9 cellular contexts compared by ENCODE assay signal in the genomic region with DNA sequence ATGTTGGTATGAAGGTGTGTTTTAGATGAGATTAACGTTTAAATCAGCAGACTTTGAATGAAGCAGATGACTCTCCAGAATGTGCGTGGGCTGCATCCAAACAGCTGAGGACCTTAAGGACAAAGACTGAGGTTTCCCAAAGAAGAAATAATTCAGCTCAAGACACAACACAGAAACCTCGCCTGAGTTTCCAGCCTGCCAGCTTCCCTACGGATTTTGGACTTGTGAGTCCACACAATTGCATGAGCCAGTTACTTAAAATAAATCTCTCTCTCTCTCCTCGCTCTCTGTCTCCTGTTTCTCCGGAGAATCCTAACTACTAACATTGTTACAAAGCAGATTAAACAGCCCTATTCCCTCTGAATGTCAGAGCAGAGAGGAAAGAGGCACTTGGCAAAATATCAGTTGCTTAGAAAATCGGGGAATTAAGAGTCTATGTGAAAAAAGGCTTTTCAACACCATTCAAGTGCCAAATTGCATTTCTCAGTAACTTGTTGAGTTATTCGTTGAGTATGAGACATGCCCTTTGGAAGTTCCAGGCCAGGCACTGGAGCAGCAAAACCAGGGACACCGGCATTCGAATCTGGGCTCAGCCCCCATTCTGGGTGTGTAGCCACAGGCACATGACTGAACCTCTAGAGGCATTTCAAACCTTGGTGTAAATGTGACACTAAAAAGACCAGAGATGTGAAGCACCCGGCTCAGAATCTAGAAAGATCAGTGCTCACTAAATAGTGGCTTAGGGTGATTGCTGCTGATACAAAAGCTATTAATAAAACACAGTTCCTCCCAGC.
DNase-seq lines count a peak whose midpoint lies in the region; ATAC-seq, FAIRE-seq and TF ChIP-seq lines count a peak whose summit lies in the region.
"Had no signal": no experiment of that assay in that cellular context is flagged by ENCODE, and none has a peak within 500 bp of the region (broad histone marks: within the 10 kb centered on the region; RNA-seq: fewer than 3 reads in every experiment).

No MANE protein-coding gene starts in this region.

- no peak for TF ChIP-seq EP300 in tibial nerve (IDR thresholded peaks at IDR 0.05)

- CTCF ChIA-PET in PC-3 (lab: Charles Lee) (interaction anchor here (0.6 to 1.2 kb wide), 2 partner anchors 141 to 271 kb away, joined by 3 to 9 read pairs; no protein-coding TSS in a partner anchor), endothelial cell of umbilical vein (lab: Charles Lee) (interaction anchor here (0.7 to 3.9 kb wide), 7 partner anchors 8 to 1788 kb away, joined by 3 to 33 read pairs (median 5); no protein-coding TSS in a partner anchor)

- H3K4me3 ChIP-seq in PC-3 (ENCODE audit: low read length) (no peak overlapping the region), endothelial cell of umbilical vein (replicated peaks in 1 of 3; ENCODE audit: insufficient read depth in 1 of 3, low read depth in 1 of 3, low read length in 3 of 3) (no peak overlapping the region), muscle layer of duodenum (ENCODE audit: low read depth in 1 of 2, low read length in 2 of 2) (peak overlapping the region in 1 of 2 donors; percentile 6), tibial nerve (peak overlapping the region in 1 of 4 donors; percentile 7)

- intact Hi-C loops in PC-3 (cut with micrococcal nuclease) (loop anchor here (5.0 kb wide), 1 partner anchor 142 kb away; no protein-coding TSS in a partner anchor), endothelial cell of umbilical vein (cut with micrococcal nuclease) (loop anchor here (1.0 to 10.0 kb wide), 2 partner anchors 10 to 1631 kb away; a partner anchor contains a TSS)

- ATAC-seq in PC-3 (no peak; the same call in 1 of the 2 replicates), HG03521 (IDR thresholded peaks at IDR 0.05; ENCODE audit: unreplicated experiment) (no peak), GM21360 (IDR thresholded peaks at IDR 0.05; ENCODE audit: unreplicated experiment) (no peak)
- ATAC-seq: activated CD8-positive, alpha-beta memory T cell treated with anti-CD3 and anti-CD28 coated beads, Interleukin-2, amount 10 ng/mL, durations not matched to agents 7 days and 5 days had no signal

- no peaks in the 10 kb centered on the region for H3K9me3 ChIP-seq in PC-3 (ENCODE audit: low read length)
- H3K9me3 ChIP-seq in endothelial cell of umbilical vein (replicated peaks; ENCODE audit: control insufficient read depth, insufficient read depth, low read length) = no peaks in the 10 kb centered on the region
- no peaks in the 10 kb centered on the region for H3K9me3 ChIP-seq in muscle layer of duodenum (ENCODE audit: control insufficient read depth in 1 of 2, low read length in 2 of 2)
- H3K9me3 ChIP-seq in tibial nerve = peaks cover 0 to 2% (median 0%) of the 10 kb centered on the region in 4 donors

- H3K36me3 ChIP-seq in PC-3 (ENCODE audit: low read depth, low read length) (no peaks in the 10 kb centered on the region), endothelial cell of umbilical vein (ENCODE audit: control insufficient read depth in 2 of 2, extremely low read depth in 1 of 2, insufficient read depth in 2 of 2, low read length in 2 of 2) (no peaks in the 10 kb centered on the region), muscle layer of duodenum (ENCODE audit: control insufficient read depth in 1 of 2, insufficient read depth in 2 of 2, low read length in 2 of 2) (peaks cover 0 to 4% of the 10 kb centered on the region in 2 donors), tibial nerve (no peaks in the 10 kb centered on the region)

- POLR2A ChIA-PET in PC-3 (lab: Charles Lee; ENCODE audit: unreplicated experiment) = no interaction called here
- POLR2A ChIA-PET in endothelial cell of umbilical vein (lab: Charles Lee) = no interaction called here

- TF ChIP-seq POLR2A in endothelial cell of umbilical vein (IDR thresholded peaks at IDR 0.05; ENCODE audit: low read depth, low read length) (no peak), tibial nerve (IDR thresholded peaks at IDR 0.05) (no peak)

- no peak for TF ChIP-seq CTCF in PC-3 (conservative IDR thresholded peaks at IDR 0.05; ENCODE audit: low read depth, low read length)
- TF ChIP-seq CTCF in endothelial cell of umbilical vein (IDR thresholded peaks at IDR 0.05; ENCODE audit: extremely low read depth in 1 of 2, insufficient read depth in 1 of 2, low read depth in 1 of 2, low read length in 2 of 2) = no peak
- no peak for TF ChIP-seq CTCF in tibial nerve (IDR thresholded peaks at IDR 0.05)

- BruUV-seq in PC-3 (replicated peaks; lab: Mats Ljungman, UMichigan) (TSS peak; percentile 87), endothelial cell of umbilical vein (replicated peaks; lab: Mats Ljungman, UMichigan) (no TSS peak)

- peak overlapping the region; percentile 66 for H2AFZ ChIP-seq in PC-3 (ENCODE audit: low read length)
- H2AFZ ChIP-seq in endothelial cell of umbilical vein (ENCODE audit: low read depth, low read length) = peak overlapping the region; percentile 63

- H3K27ac ChIP-seq in PC-3 (ENCODE audit: low read length) (peak overlapping the region; percentile 81), endothelial cell of umbilical vein (ENCODE audit: insufficient read depth, low read depth, low read length) (peak overlapping the region; percentile 56), muscle layer of duodenum (ENCODE audit: low read length) (peak overlapping the region; percentile 79), tibial nerve (peak overlapping the region; percentile 58 to 92 (median 84))

- H3K9ac ChIP-seq in PC-3 (ENCODE audit: low read length) (peak overlapping the region; percentile 61), endothelial cell of umbilical vein (replicated peaks; ENCODE audit: extremely low read depth, insufficient read depth, low read length) (peak overlapping the region; percentile 6)

- H4K20me1 ChIP-seq in PC-3 (ENCODE audit: low read length) = no peaks in the 10 kb centered on the region
- H4K20me1 ChIP-seq in endothelial cell of umbilical vein (replicated peaks; ENCODE audit: control insufficient read depth, extremely low read depth, insufficient read depth, low read length) = no peaks in the 10 kb centered on the region

- 34 to 37% methylated on average over 11 of the region's 11 CpGs for WGBS in tibial nerve, 2 donors

- H3K9me1 ChIP-seq in endothelial cell of umbilical vein (replicated peaks; ENCODE audit: control insufficient read depth, extremely low read depth, insufficient read depth, low read length) = no peaks in the 10 kb centered on the region

- DNase-seq in PC-3 (no peak), endothelial cell of umbilical vein (ENCODE audit: low read depth, low spot score) (no peak), tibial nerve (ENCODE audit: low spot score in 2 of 2) (peak; percentile 25 to 58), NCI-H1105 (lab: John Stamatoyannopoulos, UW) (no peak), RKO (ENCODE audit: low spot score) (no peak)
- DNase-seq: activated CD8-positive, alpha-beta memory T cell treated with anti-CD3 and anti-CD28 coated beads, Interleukin-2, amount 10 ng/mL, durations not matched to agents 7 days and 5 days had no signal

- no peaks in the 10 kb centered on the region for H3K27me3 ChIP-seq in PC-3 (ENCODE audit: low read length)
- no peaks in the 10 kb centered on the region for H3K27me3 ChIP-seq in endothelial cell of umbilical vein (ENCODE audit: control insufficient read depth in 2 of 2, insufficient read depth in 2 of 2, low read length in 2 of 2)
- H3K27me3 ChIP-seq in muscle layer of duodenum (ENCODE audit: low read depth, low read length) = no peaks in the 10 kb centered on the region
- no peaks in the 10 kb centered on the region for H3K27me3 ChIP-seq in tibial nerve

- dilution Hi-C loops in endothelial cell of umbilical vein (cut with MboI; ENCODE audit: extremely low pct_ligation_motif_present, low sequenced_read_pairs) = no loop called here

- no peaks in the 10 kb centered on the region for H3K79me2 ChIP-seq in PC-3 (ENCODE audit: low read length)
- H3K79me2 ChIP-seq in endothelial cell of umbilical vein (ENCODE audit: control insufficient read depth, insufficient read depth, low read length) = no peaks in the 10 kb centered on the region

- no peaks in the 10 kb centered on the region for H3F3A ChIP-seq in PC-3 (ENCODE audit: low read length, unreplicated experiment)

- H3K4me1 ChIP-seq in PC-3 (ENCODE audit: insufficient read depth, low read length) (peaks cover 16% of the 10 kb centered on the region), endothelial cell of umbilical vein (ENCODE audit: control insufficient read depth, extremely low read depth, insufficient read depth, low read length) (peaks cover 8% of the 10 kb centered on the region), muscle layer of duodenum (ENCODE audit: control insufficient read depth in 1 of 2, insufficient read depth in 2 of 2, low read length in 2 of 2) (peaks cover 6% of the 10 kb centered on the region in 2 donors), tibial nerve (peaks cover 0 to 38% (median 8%) of the 10 kb centered on the region in 4 donors)

- FAIRE-seq in endothelial cell of umbilical vein (lab: Jason Lieb, UNC) = no peak

- no peaks in the 10 kb centered on the region for H3K9me2 ChIP-seq in PC-3 (replicated peaks; ENCODE audit: low read length)

- H3K4me2 ChIP-seq in PC-3 (ENCODE audit: low read length) (peak overlapping the region; percentile 30), endothelial cell of umbilical vein (ENCODE audit: insufficient read depth, low read length) (peak overlapping the region; percentile 23)

TF ChIP-seq in endothelial cell of umbilical vein, 7 proteins besides CTCF, POLR2A, EP300 and RAD21:
- no peak for TF ChIP-seq POLR2AphosphoS5 (IDR thresholded peaks at IDR 0.05; ENCODE audit: insufficient read depth, low read depth, low read length)
- TF ChIP-seq MYC (IDR thresholded peaks at IDR 0.05; ENCODE audit: low read depth, low read length) = no peak
- TF ChIP-seq JUN (IDR thresholded peaks at IDR 0.05; ENCODE audit: borderline replicate concordance, insufficient read depth, insufficient read length, low read depth) = no peak
- no peak for TF ChIP-seq FOS (IDR thresholded peaks at IDR 0.05; ENCODE audit: borderline replicate concordance, insufficient read depth, low read length)
- TF ChIP-seq EZH2 (IDR thresholded peaks at IDR 0.05; ENCODE audit: borderline replicate concordance, low read depth, low read length, severe bottlenecking) = no peak
- TF ChIP-seq, protein P1, sequence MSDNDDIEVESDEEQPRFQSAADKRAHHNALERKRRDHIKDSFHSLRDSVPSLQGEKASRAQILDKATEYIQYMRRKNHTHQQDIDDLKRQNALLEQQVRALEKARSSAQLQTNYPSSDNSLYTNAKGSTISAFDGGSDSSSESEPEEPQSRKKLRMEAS (IDR thresholded peaks at IDR 0.05; ENCODE audit: insufficient read depth, insufficient read length) = no peak
- TF ChIP-seq GATA2 (IDR thresholded peaks at IDR 0.05; ENCODE audit: insufficient read depth, insufficient read length, low read depth, low read length) = no peak

Comparison
In these comparisons a context has a peak if more than half of its experiments do, and no peak if none do; other contexts are left out.
1. DNase-seq: peak in tibial nerve (2 of 2); none in PC-3 (single experiment), endothelial cell of umbilical vein (single experiment), NCI-H1105 (single experiment) and RKO (single experiment).
2. Peak in every context shown above with its lines, with median percentiles within 50 percentile points of each other: H3K27ac ChIP-seq.